Comparison of ENCODE assay signal across 26 cellular contexts in the genomic region with DNA sequence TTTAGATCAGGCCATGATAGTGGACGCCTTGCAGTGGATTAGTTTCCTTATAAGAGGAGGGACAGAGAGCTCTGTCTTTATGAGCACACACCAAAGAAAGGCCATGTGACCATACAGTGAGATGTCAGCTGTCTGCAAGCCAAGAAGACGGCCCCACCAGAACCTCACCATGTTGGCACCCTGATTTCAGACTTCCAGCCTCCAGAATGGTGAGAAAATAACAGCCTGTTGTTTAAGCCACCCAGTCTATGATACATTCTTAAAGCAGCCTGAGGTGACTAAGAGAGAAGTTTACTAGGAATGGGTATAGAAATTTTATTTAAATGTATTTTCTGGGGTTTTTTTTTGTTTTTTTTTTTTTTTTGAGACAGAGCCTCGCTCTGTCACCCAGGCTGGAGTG. TPM values are rescaled to one million over a fixed set of nuclear protein-coding genes. Genes with fewer than 3 reads are reported as not detected.
DNase-seq lines count a peak whose midpoint lies in the region; ATAC-seq and TF ChIP-seq lines count a peak whose summit lies in the region.
"Had no signal": no experiment of that assay in that cellular context is flagged by ENCODE, and none has a peak within 500 bp of the region (broad histone marks: within the 10 kb centered on the region; RNA-seq: fewer than 3 reads in every experiment).

No MANE protein-coding gene starts in this region.

- H3K9me2 ChIP-seq in GM23248 (ENCODE audit: insufficient read depth): no peaks in the 10 kb centered on the region

- H3K9ac ChIP-seq in GM23248: no peak overlapping the region
- no peak overlapping the region for H3K9ac ChIP-seq in endodermal cell (ENCODE audit: extremely low read depth, low read length, poor library complexity, severe bottlenecking)
- H3K9ac ChIP-seq: BLaER1 treated with 17β-estradiol and CSF1 and Interleukin-3, amounts not matched to agents 10 nM and 100 nM had no signal

- no peaks in the 10 kb centered on the region for H4K20me1 ChIP-seq in GM23248 (ENCODE audit: insufficient read depth)
- H4K20me1 ChIP-seq: BLaER1 treated with 17β-estradiol and CSF1 and Interleukin-3, amounts not matched to agents 10 nM and 100 nM had no signal

- DNase-seq in GM23248 (peak; percentile 76), endodermal cell (peak; percentile 20), DMS153 treated with DMSO at 0.1 percent for 48 hours (lab: John Stamatoyannopoulos, UW; ENCODE audit: unreplicated experiment) (no peak)
- no peak for DNase-seq in T-helper 2 cell treated with Interferon-gamma antibody and Interleukin-4, amounts not matched to agents 5 μg/mL and 100 μg/mL, for 36 hours (ENCODE audit: low spot score)
- DNase-seq: 8988T; ACHN; AML-193; BE2C; CD4-positive, alpha-beta T cell; CD8-positive, alpha-beta memory T cell; DMS 273 treated with DMSO at 0.1 percent for 48 hours; DMS53; DMS79 treated with DMSO at 0.1 percent for 48 hours; GF-D8; H9; HFFc6 had no signal

- H3K4me3 Mint-ChIP-seq in endodermal cell: no peak overlapping the region
- H3K4me3 Mint-ChIP-seq in T-helper 2 cell treated with Interferon-gamma antibody and Interleukin-4, amounts not matched to agents 5 μg/mL and 100 μg/mL, for 36 hours: no peak overlapping the region
- H3K4me3 Mint-ChIP-seq: CD14-positive monocyte; CD4-positive, alpha-beta T cell; CD8-positive, alpha-beta memory T cell; GM23338; H9; HFFc6 had no signal

- H3K36me3 ChIP-seq in GM23248 (ENCODE audit: low read depth): no peaks in the 10 kb centered on the region
- peaks cover 20% of the 10 kb centered on the region for H3K36me3 ChIP-seq in endodermal cell (ENCODE audit: control insufficient read depth, insufficient read depth, low read length)
- H3K36me3 ChIP-seq: BE2C; BLaER1 treated with 17β-estradiol and CSF1 and Interleukin-3, amounts not matched to agents 10 nM and 100 nM had no signal

- H3K4me3 ChIP-seq in GM23248 (no peak overlapping the region), endodermal cell (ENCODE audit: low read length) (no peak overlapping the region)
- H3K4me3 ChIP-seq: A549; BLaER1 treated with 17β-estradiol and CSF1 and Interleukin-3, amounts not matched to agents 10 nM and 100 nM; GM23338 had no signal

- H3K4me2 ChIP-seq in GM23248 (ENCODE audit: unreplicated experiment): peak overlapping the region; percentile 0
- H3K4me2 ChIP-seq: A549; BLaER1 treated with 17β-estradiol and CSF1 and Interleukin-3, amounts not matched to agents 10 nM and 100 nM; GM23338 had no signal

- H3K27ac Mint-ChIP-seq in endodermal cell: no peak overlapping the region
- no peak overlapping the region for H3K27ac Mint-ChIP-seq in T-helper 2 cell treated with Interferon-gamma antibody and Interleukin-4, amounts not matched to agents 5 μg/mL and 100 μg/mL, for 36 hours
- H3K27ac Mint-ChIP-seq: CD14-positive monocyte; CD4-positive, alpha-beta T cell; CD8-positive, alpha-beta memory T cell; GM23338; H9; HFFc6 had no signal

- no peak for TF ChIP-seq CTCF in endodermal cell (conservative IDR thresholded peaks at IDR 0.05)

- no peak for ATAC-seq in GM19351 (IDR thresholded peaks at IDR 0.05; ENCODE audit: unreplicated experiment)
- ATAC-seq: A549, GM23338, HCT116 had no signal

- in situ Hi-C loops in GM23248 (cut with MboI): no loop called here

- H3K79me2 ChIP-seq in GM23248 (ENCODE audit: insufficient read depth): no peaks in the 10 kb centered on the region

- H2AFZ ChIP-seq in GM23248: peak overlapping the region; percentile 63; the same call in 1 of the 2 replicates
- H2AFZ ChIP-seq: GM23338 had no signal

- H3F3A ChIP-seq in GM23248 (ENCODE audit: insufficient read depth): no peaks in the 10 kb centered on the region

- H3K27ac ChIP-seq in GM23248 (peak overlapping the region; percentile 31; the same call in 1 of the 2 replicates), endodermal cell (ENCODE audit: low read depth, low read length) (no peak overlapping the region)
- H3K27ac ChIP-seq: A549; BLaER1 treated with 17β-estradiol and CSF1 and Interleukin-3, amounts not matched to agents 10 nM and 100 nM had no signal

- TF ChIP-seq RAD21 in Ishikawa (IDR thresholded peaks at IDR 0.05; ENCODE audit: low read depth): no peak

- no peaks in the 10 kb centered on the region for H3K27me3 Mint-ChIP-seq in endodermal cell (ENCODE audit: insufficient read depth)
- H3K27me3 Mint-ChIP-seq in T-helper 2 cell treated with Interferon-gamma antibody and Interleukin-4, amounts not matched to agents 5 μg/mL and 100 μg/mL, for 36 hours (ENCODE audit: low read depth): no peaks in the 10 kb centered on the region
- H3K27me3 Mint-ChIP-seq: CD4-positive, alpha-beta T cell had no signal

- H3K4me1 ChIP-seq in GM23248 (ENCODE audit: insufficient read depth): peaks cover 6% of the 10 kb centered on the region
- H3K4me1 ChIP-seq in endodermal cell (ENCODE audit: control insufficient read depth, insufficient read depth, low read length): no peaks in the 10 kb centered on the region
- H3K4me1 ChIP-seq: BE2C; BLaER1 treated with 17β-estradiol and CSF1 and Interleukin-3, amounts not matched to agents 10 nM and 100 nM had no signal

- 18 to 37% methylated on average over 2 to 3 of the region's 3 CpGs for WGBS in GM23248 (ENCODE audit: low coverage in 1 of 2, low lambda C conversion rate in 2 of 2, missing lambda C conversion rate in 2 of 2), 2 experiments
- 48% methylated on average over 2 of the region's 3 CpGs; no CpG with 5 or more reads in 1 of the 2 experiments for WGBS in endodermal cell (ENCODE audit: insufficient coverage in 1 of 2, insufficient read length in 1 of 2), 2 experiments

- no peak for TF ChIP-seq EP300 in Ishikawa (IDR thresholded peaks at IDR 0.05; ENCODE audit: borderline replicate concordance)

- no peaks in the 10 kb centered on the region for H3K9me3 Mint-ChIP-seq in endodermal cell
- no peaks in the 10 kb centered on the region for H3K9me3 Mint-ChIP-seq in T-helper 2 cell treated with Interferon-gamma antibody and Interleukin-4, amounts not matched to agents 5 μg/mL and 100 μg/mL, for 36 hours
- H3K9me3 Mint-ChIP-seq: CD14-positive monocyte; CD4-positive, alpha-beta T cell; CD8-positive, alpha-beta memory T cell; GM23338; H9 had no signal

- peaks cover 42% of the 10 kb centered on the region for H3K36me3 Mint-ChIP-seq in endodermal cell (ENCODE audit: low read depth)
- H3K36me3 Mint-ChIP-seq in T-helper 2 cell treated with Interferon-gamma antibody and Interleukin-4, amounts not matched to agents 5 μg/mL and 100 μg/mL, for 36 hours (ENCODE audit: low read depth): no peaks in the 10 kb centered on the region
- H3K36me3 Mint-ChIP-seq: CD14-positive monocyte; CD8-positive, alpha-beta memory T cell had no signal

- H3K4me1 Mint-ChIP-seq in endodermal cell: peaks cover 4% of the 10 kb centered on the region
- H3K4me1 Mint-ChIP-seq in T-helper 2 cell treated with Interferon-gamma antibody and Interleukin-4, amounts not matched to agents 5 μg/mL and 100 μg/mL, for 36 hours (ENCODE audit: low read depth): no peaks in the 10 kb centered on the region
- H3K4me1 Mint-ChIP-seq: CD8-positive, alpha-beta memory T cell had no signal

- no peaks in the 10 kb centered on the region for H3K27me3 ChIP-seq in GM23248 (replicated peaks; ENCODE audit: insufficient read depth)
- no peaks in the 10 kb centered on the region for H3K27me3 ChIP-seq in endodermal cell (ENCODE audit: control insufficient read depth, insufficient read depth, low read length, poor library complexity, severe bottlenecking)
- H3K27me3 ChIP-seq: BE2C; BLaER1 treated with 17β-estradiol and CSF1 and Interleukin-3, amounts not matched to agents 10 nM and 100 nM had no signal

- H3K9me3 ChIP-seq in GM23248 (ENCODE audit: low read depth) (no peaks in the 10 kb centered on the region), endodermal cell (ENCODE audit: control insufficient read depth, low read length) (no peaks in the 10 kb centered on the region)
- H3K9me3 ChIP-seq: A549; BE2C; BLaER1 treated with 17β-estradiol and CSF1 and Interleukin-3, amounts not matched to agents 10 nM and 100 nM had no signal

TF ChIP-seq in Ishikawa, 13 proteins besides CTCF, POLR2A, EP300 and RAD21 (continues in another document):
- no peak for TF ChIP-seq TEAD4 (IDR thresholded peaks at IDR 0.05)
- TF ChIP-seq FOXM1 (IDR thresholded peaks at IDR 0.05; ENCODE audit: borderline replicate concordance, low read depth): no peak
- TF ChIP-seq, protein P1, sequence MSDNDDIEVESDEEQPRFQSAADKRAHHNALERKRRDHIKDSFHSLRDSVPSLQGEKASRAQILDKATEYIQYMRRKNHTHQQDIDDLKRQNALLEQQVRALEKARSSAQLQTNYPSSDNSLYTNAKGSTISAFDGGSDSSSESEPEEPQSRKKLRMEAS (IDR thresholded peaks at IDR 0.05): no peak
- TF ChIP-seq CEBPB (IDR thresholded peaks at IDR 0.05): no peak
- TF ChIP-seq NFIC (IDR thresholded peaks at IDR 0.05): no peak
- TF ChIP-seq, protein P2, sequence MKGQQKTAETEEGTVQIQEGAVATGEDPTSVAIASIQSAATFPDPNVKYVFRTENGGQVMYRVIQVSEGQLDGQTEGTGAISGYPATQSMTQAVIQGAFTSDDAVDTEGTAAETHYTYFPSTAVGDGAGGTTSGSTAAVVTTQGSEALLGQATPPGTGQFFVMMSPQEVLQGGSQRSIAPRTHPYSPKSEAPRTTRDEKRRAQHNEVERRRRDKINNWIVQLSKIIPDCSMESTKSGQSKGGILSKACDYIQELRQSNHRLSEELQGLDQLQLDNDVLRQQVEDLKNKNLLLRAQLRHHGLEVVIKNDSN (IDR thresholded peaks at IDR 0.05): 0 out of 2 replicates have a peak, but pooled peaks have one; percentile 12

RNA-seq across cellular contexts. Expression of a gene that starts 29.5 kb away (rescaled TPM):
- 0.11 TPM in 1 of 2 replicates, not detected in the other for total RNA-seq in GM23248 (2014; rRNA removed; shearing (Covaris generic))
- 0.05 and 0.14 TPM in 2 replicates for polyA plus RNA-seq in GM23248 (2016; fragmentation: Nextera tagmentation; extraction: Ambion mirVana)
- total RNA-seq in endodermal cell: 100 to 1,000 TPM in 1 of 2 donors, 10 to 100 TPM in 1; 66.7 to 200 TPM
- polyA plus RNA-seq in endodermal cell (2013, experiment 1 of 2): 29.5 TPM
- 26.1 TPM for polyA plus RNA-seq in endodermal cell (2013, experiment 2 of 2)
- total RNA-seq: CD8-positive, alpha-beta memory T cell; Daoy; G401; H4; HFFc6 had no signal
- polyA plus RNA-seq: A549; CD8-positive, alpha-beta memory T cell had no signal

Comparison
In these comparisons a context has a peak if more than half of its experiments do, and no peak if none do; other contexts are left out.
1. DNase-seq: peak in GM23248 (single experiment) and endodermal cell (single experiment); none in T-helper 2 cell treated with Interferon-gamma antibody and Interleukin-4, amounts not matched to agents 5 μg/mL and 100 μg/mL, for 36 hours (single experiment) and DMS153 treated with DMSO at 0.1 percent for 48 hours (single experiment).
2. RNA of a gene that starts 29.5 kb away (total RNA-seq): 66.7 to 200 TPM in endodermal cell; 0.11 TPM in GM23248; every median in the first group is over 10 times any median in the second.